Comparison of ENCODE assay signal across 26 cellular contexts in the genomic region with DNA sequence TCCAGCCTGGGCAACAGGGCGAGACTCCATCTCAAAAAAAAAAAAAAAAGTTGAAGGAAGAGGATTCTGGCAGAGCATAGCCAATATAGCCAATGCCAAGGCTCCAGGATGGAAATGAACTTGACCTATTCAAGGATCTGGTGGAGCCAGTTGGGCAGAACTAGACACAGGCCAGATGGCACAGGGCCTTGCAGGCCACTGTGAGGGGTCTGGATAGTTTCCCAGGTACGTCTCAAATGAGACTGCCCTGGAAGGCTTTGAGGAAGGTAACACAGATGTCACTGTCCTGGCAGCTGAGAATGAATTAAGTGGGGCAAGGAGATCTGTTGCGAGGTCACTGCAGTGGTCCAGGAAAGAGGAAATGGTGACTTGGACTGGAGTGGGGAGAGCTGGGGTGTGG.
"Had no signal": no experiment of that assay in that cellular context is flagged by ENCODE, and none has a peak within 500 bp of the region (broad histone marks: within the 10 kb centered on the region; RNA-seq: fewer than 3 reads in every experiment).

No MANE protein-coding gene starts in this region.

- ATAC-seq: activated CD4-positive, CD25-positive, alpha-beta regulatory T cell treated with anti-CD3 and anti-CD28 coated beads, Interleukin-2, amount 50 U/mL, for 24 hours; activated naive CD8-positive, alpha-beta T cell treated with anti-CD3 and anti-CD28 coated beads, Interleukin-2, amount 50 U/mL, for 24 hours; activated T-cell treated with anti-CD3 and anti-CD28 coated beads, Interleukin-2, amount 50 U/mL, for 4 hours; gastrocnemius medialis; left colon; natural killer cell; stimulated activated effector memory CD8-positive, alpha-beta T cell treated with anti-CD3 and anti-CD28 coated beads, Interleukin-12 subunit alpha, Interleukin-12 subunit beta, amount 100 ng/mL, for 72 hours had no signal

- H3K4me1 ChIP-seq: colonic mucosa, prostate gland had no signal

- H3K4me2 ChIP-seq: hepatocyte had no signal

- H3K27ac ChIP-seq: colonic mucosa, gastrocnemius medialis, hepatocyte, neutrophil, ovary, prostate gland, sigmoid colon, upper lobe of left lung, vagina, WERI-Rb-1 had no signal

- H3K79me2 ChIP-seq: hepatocyte had no signal

- H2AFZ ChIP-seq: hepatocyte had no signal

- DNase-seq: activated CD4-positive, alpha-beta memory T cell treated with anti-CD3 and anti-CD28 coated beads for 36 hours; activated CD4-positive, alpha-beta T cell treated with anti-CD3 and anti-CD28 coated beads for 48 hours; activated naive CD8-positive, alpha-beta T cell treated with anti-CD3 and anti-CD28 coated beads, Interleukin-2, amount 50 U/mL, for 24 hours; activated T-cell treated with anti-CD3 and anti-CD28 coated beads, Interleukin-2, amount 50 U/mL, for 4 hours; amygdala; central memory CD4-positive, alpha-beta T cell; colonic mucosa; effector CD8-positive, alpha-beta T cell; gastrocnemius medialis; glutamatergic neuron; left colon; natural killer cell; ovary; retina; sigmoid colon; small intestine; stimulated activated CD4-positive, alpha-beta T cell treated with anti-CD3 and anti-CD28 coated beads, Interleukin-4, amount 100 ng/mL, for 24 hours; T-helper 9 cell; WERI-Rb-1 had no signal

- H3K4me3 ChIP-seq: colonic mucosa, gastrocnemius medialis, hepatocyte, ovary, prostate gland, sigmoid colon, upper lobe of left lung, vagina had no signal

- H3K27me3 ChIP-seq: ovary, vagina had no signal

- H3K36me3 ChIP-seq: colonic mucosa, gastrocnemius medialis, neutrophil, ovary, prostate gland, sigmoid colon, upper lobe of left lung, vagina, WERI-Rb-1 had no signal

- H3K9me3 ChIP-seq: colonic mucosa, gastrocnemius medialis, neutrophil, ovary, prostate gland, sigmoid colon, vagina had no signal
